ENCODE assay signal across 26 cellular contexts in the genomic region with DNA sequence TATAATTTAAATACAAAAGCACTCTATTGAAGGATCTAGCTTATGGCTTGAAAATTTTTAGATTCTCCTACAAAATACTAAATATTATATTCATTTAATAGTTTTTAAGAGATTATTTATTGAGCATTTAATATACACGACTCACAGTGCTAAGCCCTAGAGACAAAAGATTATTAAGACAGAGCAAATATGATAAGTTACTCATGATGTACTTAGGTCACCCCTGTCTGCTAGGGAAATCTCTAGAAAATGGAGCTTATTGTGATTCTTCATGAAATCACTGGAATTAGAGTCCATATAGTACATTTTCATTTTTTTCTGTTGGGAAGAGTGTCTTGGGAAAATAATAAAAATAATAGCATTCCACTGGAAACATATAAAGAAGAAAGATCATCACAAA. TPM values are rescaled to one million over a fixed set of nuclear protein-coding genes. Genes with fewer than 3 reads are reported as not detected.
"Had no signal": no experiment of that assay in that cellular context is flagged by ENCODE, and none has a peak within 500 bp of the region (broad histone marks: within the 10 kb centered on the region; RNA-seq: fewer than 3 reads in every experiment).

No MANE protein-coding gene starts in this region.

- H3K27ac ChIP-seq: coronary artery, esophagus muscularis mucosa, lower lobe of right lung, ovary, psoas muscle, sigmoid colon, stomach, tibial artery had no signal

- H3K4me1 ChIP-seq: esophagus muscularis mucosa, lower lobe of right lung, psoas muscle, sigmoid colon, stomach, tibial artery had no signal

- H3K27me3 ChIP-seq: esophagus muscularis mucosa, ovary, sigmoid colon, stomach, tibial artery had no signal

- H3K4me3 ChIP-seq: coronary artery, esophagus muscularis mucosa, lower lobe of right lung, ovary, psoas muscle, sigmoid colon, stomach, tibial artery had no signal

- ATAC-seq: left ventricle myocardium superior; lower lobe of right lung; naive thymus-derived CD8-positive, alpha-beta T cell; psoas muscle; right cardiac atrium; stimulated activated effector memory CD8-positive, alpha-beta T cell treated with anti-CD3 and anti-CD28 coated beads, Interleukin-12 subunit alpha, Interleukin-12 subunit beta, amount 100 ng/mL, for 72 hours had no signal

- H3K9me3 ChIP-seq: esophagus muscularis mucosa, lower lobe of right lung, ovary, psoas muscle, sigmoid colon, stomach, tibial artery had no signal

- FAIRE-seq: frontal cortex had no signal

- DNase-seq: dermis blood vessel endothelial cell; effector memory CD4-positive, alpha-beta T cell; hypothalamus; immature natural killer cell; islet precursor cell; kidney glomerular epithelial cell; left ventricle myocardium superior; lower lobe of right lung; naive thymus-derived CD8-positive, alpha-beta T cell; nephron progenitor cell; nucleus accumbens; ovary; posterior cingulate gyrus; psoas muscle; right cardiac atrium; sigmoid colon; stimulated activated CD4-positive, alpha-beta T cell treated with anti-CD3 and anti-CD28 coated beads, Interleukin-2, amount 100 ng/mL, for 24 hours; stimulated activated CD4-positive, alpha-beta T cell treated with anti-CD3 and anti-CD28 coated beads, Interleukin-4, amount 100 ng/mL, for 24 hours; stimulated activated naive CD4-positive, alpha-beta T cell treated with Interleukin-2 at 50 U/mL for 16 hours; stomach; tibial artery had no signal

- H3K36me3 ChIP-seq: esophagus muscularis mucosa, lower lobe of right lung, ovary, sigmoid colon, stomach, tibial artery had no signal

RNA-seq across cellular contexts. Expression of gene BEND6, which starts 37.8 kb away (rescaled TPM):
- total RNA-seq: naive thymus-derived CD8-positive, alpha-beta T cell; skeletal muscle tissue had no signal
